In the genomic region with DNA sequence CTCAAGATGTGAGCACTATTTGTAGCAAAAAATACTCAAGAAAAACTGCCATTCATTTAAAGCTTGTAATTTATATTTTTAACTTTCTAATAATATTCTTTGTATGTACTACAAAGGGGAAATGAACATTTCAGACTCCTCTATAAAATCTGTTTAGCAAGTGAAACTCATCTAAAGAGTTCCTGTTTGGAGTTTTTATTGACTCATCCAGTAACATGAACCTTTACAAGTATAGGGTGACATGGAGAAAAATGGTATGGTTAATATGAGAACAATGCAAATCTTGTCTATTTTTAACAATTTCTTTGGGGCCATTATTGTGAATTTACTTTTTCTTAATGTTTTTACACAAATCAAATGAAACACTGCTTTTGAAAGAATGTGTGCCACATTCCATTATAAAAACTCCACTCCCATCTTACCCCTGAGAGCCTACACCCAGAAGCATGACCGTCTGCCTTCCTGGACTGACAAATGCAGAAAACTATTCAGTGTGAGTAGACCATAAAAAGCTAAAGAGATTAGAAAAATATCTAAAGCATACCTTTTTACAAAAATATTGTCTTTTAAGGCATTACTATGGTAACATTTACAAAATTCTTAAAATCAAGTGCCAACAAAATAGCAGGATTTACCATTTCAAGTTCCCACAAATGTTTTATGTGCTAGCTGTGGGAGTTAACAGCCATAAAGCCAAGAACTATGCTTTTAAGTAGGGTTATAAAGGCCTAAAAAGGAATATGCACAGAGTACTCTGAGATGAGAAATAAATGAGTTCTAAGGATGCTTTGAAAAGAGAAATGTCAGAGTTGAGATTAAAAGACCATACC, we compare ENCODE assay signal across 10 cellular contexts.
DNase-seq lines count a peak whose midpoint lies in the region; ATAC-seq and TF ChIP-seq lines count a peak whose summit lies in the region.
"Had no signal": no experiment of that assay in that cellular context is flagged by ENCODE, and none has a peak within 500 bp of the region (broad histone marks: within the 10 kb centered on the region; RNA-seq: fewer than 3 reads in every experiment).

No MANE protein-coding gene starts in this region.

- H3K36me3 ChIP-seq in GM06990 (ENCODE audit: control insufficient read depth, insufficient read depth, low read length) (no peaks in the 10 kb centered on the region), hepatocyte (replicated peaks; ENCODE audit: insufficient read depth, low read depth) (no peaks in the 10 kb centered on the region)

- H3K27me3 ChIP-seq in GM06990 (replicated peaks; ENCODE audit: control insufficient read depth, insufficient read depth, low read length) (no peaks in the 10 kb centered on the region), hepatocyte (no peaks in the 10 kb centered on the region)

- WGBS in hepatocyte (ENCODE audit: low lambda C conversion rate, missing lambda C conversion rate), result 31% methylated on average over 1 of the region's 1 CpG

- peak; percentile 18 for DNase-seq in GM06990 (ENCODE audit: extremely low read depth, insufficient read length)
- DNase-seq in fibroblast of villous mesenchyme (ENCODE audit: low read depth), result peak; percentile 22
- DNase-seq in left colon, result no peak
- DNase-seq in H4 (ENCODE audit: low spot score), result no peak
- no peak for DNase-seq in hepatocyte (ENCODE audit: low spot score)
- DNase-seq in substantia nigra (lab: John Stamatoyannopoulos, UW), result no peak
- DNase-seq: small intestine had no signal

- no peak overlapping the region for H2AFZ ChIP-seq in hepatocyte

- no peak overlapping the region for H3K4me2 ChIP-seq in hepatocyte

- H4K20me1 ChIP-seq in hepatocyte (ENCODE audit: insufficient read depth, poor library complexity, severe bottlenecking), result no peaks in the 10 kb centered on the region

- H3K4me1 ChIP-seq in hepatocyte (ENCODE audit: insufficient read depth), result no peaks in the 10 kb centered on the region

- intact Hi-C loops in left colon (cut with DNase I, micrococcal nuclease), result no loop called here

- H3K27ac ChIP-seq in hepatocyte, result no peak overlapping the region
- H3K27ac ChIP-seq in substantia nigra (ENCODE audit: low read depth, low read length, poor library complexity, severe bottlenecking), result no peak overlapping the region
- H3K27ac ChIP-seq: C4-2B had no signal

- H3K9me2 ChIP-seq in hepatocyte (replicated peaks; ENCODE audit: insufficient read depth), result no peaks in the 10 kb centered on the region

- no peaks in the 10 kb centered on the region for H3K79me2 ChIP-seq in hepatocyte

- H3K4me3 ChIP-seq in GM06990 (replicated peaks; ENCODE audit: low read depth, low read length), result no peak overlapping the region
- no peak overlapping the region for H3K4me3 ChIP-seq in fibroblast of villous mesenchyme (ENCODE audit: low read depth, low read length)
- H3K4me3 ChIP-seq in hepatocyte, result no peak overlapping the region

- peak; percentile 72 for ATAC-seq in GM21528 (IDR thresholded peaks at IDR 0.05; ENCODE audit: low FRiP score, unreplicated experiment)
- peak; percentile 87 for ATAC-seq in HG03442 (IDR thresholded peaks at IDR 0.05; ENCODE audit: unreplicated experiment)
- ATAC-seq in left colon, result no peak

- no peaks in the 10 kb centered on the region for H3K9me3 ChIP-seq in hepatocyte (ENCODE audit: low read depth)

- no peak for TF ChIP-seq CTCF in GM06990 (IDR thresholded peaks at IDR 0.05; ENCODE audit: insufficient read depth, low read length, poor library complexity, severe bottlenecking)
- TF ChIP-seq CTCF in fibroblast of villous mesenchyme (IDR thresholded peaks at IDR 0.05; ENCODE audit: insufficient read depth, low read depth, low read length), result no peak
- TF ChIP-seq CTCF in hepatocyte (IDR thresholded peaks at IDR 0.05; ENCODE audit: poor library complexity), result no peak

Comparison
In these comparisons a context has a peak if more than half of its experiments do, and no peak if none do; other contexts are left out.
1. DNase-seq: peak in GM06990 (single experiment) and fibroblast of villous mesenchyme (single experiment); none in left colon (0 of 2), H4 (single experiment), hepatocyte (single experiment) and substantia nigra (0 of 49).